Comparison of ENCODE assay signal across 24 cellular contexts in genomic region chr21:35282944-35283343, GRCh38.
A peak's percentile ranks its signal among the peaks of the same experiment; 100 is the strongest.
DNase-seq lines count a peak whose midpoint lies in the region; ATAC-seq, FAIRE-seq and TF ChIP-seq lines count a peak whose summit lies in the region.
"Had no signal": no experiment of that assay in that cellular context is flagged by ENCODE, and none has a peak within 500 bp of the region (broad histone marks: within the 10 kb centered on the region; RNA-seq: fewer than 3 reads in every experiment).

No MANE protein-coding gene starts in this region.

- H3K36me3 ChIP-seq in HCT116 (ENCODE audit: control insufficient read depth in 1 of 2, insufficient read depth in 2 of 2, low read length in 2 of 2) (no peaks in the 10 kb centered on the region), smooth muscle cell (ENCODE audit: low read depth) (no peaks in the 10 kb centered on the region), lower lobe of right lung (no peaks in the 10 kb centered on the region)
- H3K36me3 ChIP-seq: BE2C, BLaER1 had no signal

- H3K4me3 Mint-ChIP-seq in dendritic cell treated with granulocyte-macrophage colony-stimulating factor and Interleukin-4, amounts not matched to agents 40 ng/mL and 50 ng/mL, for 4 days, result no peak overlapping the region
- H3K4me3 Mint-ChIP-seq: CD14-positive monocyte; CD4-positive, alpha-beta memory T cell; CD4-positive, CD25-positive, alpha-beta regulatory T cell; CD8-positive, alpha-beta memory T cell had no signal

- no peaks in the 10 kb centered on the region for H3K79me2 ChIP-seq in HCT116 (ENCODE audit: insufficient read depth, low read length)
- H3K79me2 ChIP-seq in smooth muscle cell (ENCODE audit: low read depth), result no peaks in the 10 kb centered on the region

- H3F3A ChIP-seq in smooth muscle cell (ENCODE audit: low read depth), result peaks cover 5% of the 10 kb centered on the region

- POLR2A ChIA-PET in HCT116 (lab: Charles Lee), result no interaction called here

- no peak overlapping the region for H3K4me2 ChIP-seq in HCT116 (ENCODE audit: low read length)
- no peak overlapping the region for H3K4me2 ChIP-seq in smooth muscle cell
- H3K4me2 ChIP-seq: BLaER1 had no signal

- RAD21 ChIA-PET in HCT116 (lab: Charles Lee; ENCODE audit: low non-redundant PET in 1 of 2, low total read pairs in 2 of 2, uncharacterized antibody in 2 of 2, unreplicated experiment in 2 of 2), result no interaction called here

- H3K9me3 ChIP-seq in HCT116 (ENCODE audit: control insufficient read depth in 1 of 2, insufficient read depth in 1 of 2, low read depth in 1 of 2, low read length in 2 of 2) (0 out of 4 replicates have a peak, but pooled peaks cover 3 to 6% of the 10 kb centered on the region in 2 experiments), smooth muscle cell (replicated peaks; ENCODE audit: low read depth) (no peaks in the 10 kb centered on the region), lower lobe of right lung (peaks cover 11% of the 10 kb centered on the region)
- H3K9me3 ChIP-seq: BE2C had no signal

- H3K4me1 ChIP-seq in HCT116 (ENCODE audit: control insufficient read depth in 1 of 2, insufficient read depth in 2 of 2, low read length in 2 of 2), result peaks cover 0 to 4% of the 10 kb centered on the region in 2 experiments; a peak in 1 of 4 replicates
- no peaks in the 10 kb centered on the region for H3K4me1 ChIP-seq in smooth muscle cell (ENCODE audit: low read depth)
- H3K4me1 ChIP-seq in lower lobe of right lung, result peaks cover 5% of the 10 kb centered on the region
- H3K4me1 ChIP-seq: BE2C had no signal

- H2AFZ ChIP-seq in HCT116 (ENCODE audit: low read depth, low read length, poor library complexity, severe bottlenecking) (peak overlapping the region; percentile 3), smooth muscle cell (ENCODE audit: low read depth) (peak overlapping the region; percentile 18)

- FAIRE-seq in D721Med (lab: Jason Lieb, UNC), result no peak
- FAIRE-seq: A204.1, G401.6, GM12891, GM19239 had no signal

- intact Hi-C loops in HCT116 (cut with micrococcal nuclease), result no loop called here
- intact Hi-C loops in dendritic cell treated with granulocyte-macrophage colony-stimulating factor and Interleukin-4, amounts not matched to agents 40 ng/mL and 50 ng/mL, for 4 days (cut with micrococcal nuclease), result loop anchor here (1.0 to 10.0 kb wide), 4 partner anchors 194 to 396 kb away; partner anchors contain the start of gene RUNX1
- intact Hi-C loops in lower lobe of right lung (cut with DNase I), result no loop called here

- TF ChIP-seq RAD21 in HCT116 (IDR thresholded peaks at IDR 0.05; ENCODE audit: low read depth), result no peak

- ATAC-seq in HCT116, result no peak
- ATAC-seq in lower lobe of right lung, result no peak

- no TSS peak for BruUV-seq in HCT116 (replicated peaks; lab: Mats Ljungman, UMichigan)

- H3K27ac ChIP-seq in HCT116 (ENCODE audit: low read depth, low read length) (no peak overlapping the region), smooth muscle cell (ENCODE audit: low read depth) (no peak overlapping the region), lower lobe of right lung (no peak overlapping the region), substantia nigra (ENCODE audit: low read depth, low read length, poor library complexity, severe bottlenecking) (no peak overlapping the region)
- H3K27ac ChIP-seq: BLaER1 had no signal

- H3K27me3 Mint-ChIP-seq in dendritic cell treated with granulocyte-macrophage colony-stimulating factor and Interleukin-4, amounts not matched to agents 40 ng/mL and 50 ng/mL, for 4 days, result no peaks in the 10 kb centered on the region
- H3K27me3 Mint-ChIP-seq: CD4-positive, alpha-beta memory T cell had no signal

- TF ChIP-seq POLR2A in HCT116 (IDR thresholded peaks at IDR 0.05; ENCODE audit: borderline replicate concordance, extremely low read depth, insufficient read depth, insufficient read length), result no peak

- peaks cover 13% of the 10 kb centered on the region for H3K9me3 Mint-ChIP-seq in dendritic cell treated with granulocyte-macrophage colony-stimulating factor and Interleukin-4, amounts not matched to agents 40 ng/mL and 50 ng/mL, for 4 days

- WGBS in smooth muscle cell (ENCODE audit: low lambda C conversion rate), result 67% methylated on average over 5 of the region's 5 CpGs

- DNase-seq in HCT116 (ENCODE audit: low read depth, low spot score) (no peak), SW480 (ENCODE audit: low spot score) (peak; percentile 33), smooth muscle cell (lab: John Stamatoyannopoulos, UW; ENCODE audit: unreplicated experiment) (no peak), lower lobe of right lung (no peak), substantia nigra (lab: John Stamatoyannopoulos, UW) (no peak), D721Med (ENCODE audit: insufficient read length, low spot score) (no peak), NCI-H2196 treated with DMSO at 0.1 percent for 48 hours (lab: John Stamatoyannopoulos, UW; ENCODE audit: unreplicated experiment) (no peak)
- DNase-seq: 8988T; ACHN; BE2C; C1 segment of cervical spinal cord; CD4-positive, alpha-beta memory T cell; CD4-positive, CD25-positive, alpha-beta regulatory T cell; CD8-positive, alpha-beta memory T cell; COR-L47; DMS79 treated with DMSO at 0.1 percent for 48 hours; GF-D8 had no signal

- no peaks in the 10 kb centered on the region for H3K9me2 ChIP-seq in HCT116 (ENCODE audit: insufficient read depth)

- H3K27me3 ChIP-seq in HCT116 (ENCODE audit: insufficient read depth, low read length) (no peaks in the 10 kb centered on the region), smooth muscle cell (ENCODE audit: low read depth) (no peaks in the 10 kb centered on the region), lower lobe of right lung (ENCODE audit: low read depth) (no peaks in the 10 kb centered on the region)
- H3K27me3 ChIP-seq: BE2C, BLaER1 had no signal

- CTCF ChIA-PET in HCT116 (lab: Charles Lee), result no interaction called here

- TF ChIP-seq CTCF in HCT116 (IDR thresholded peaks at IDR 0.05 in 2 of 3, conservative IDR thresholded peaks at IDR 0.05 in 1 of 3; ENCODE audit: borderline replicate concordance in 1 of 3, insufficient read depth in 1 of 3, low read depth in 2 of 3, low read length in 2 of 3), result no peak
- no peak for TF ChIP-seq CTCF in smooth muscle cell (IDR thresholded peaks at IDR 0.05; ENCODE audit: borderline replicate concordance, insufficient read depth, poor library complexity, severe bottlenecking)
- no peak for TF ChIP-seq CTCF in lower lobe of right lung (IDR thresholded peaks at IDR 0.05)
- no peak for TF ChIP-seq CTCF in D721Med (IDR thresholded peaks at IDR 0.05; ENCODE audit: insufficient read depth, missing control alignments)

- H3K9ac ChIP-seq in HCT116 (ENCODE audit: low read length) (no peak overlapping the region), smooth muscle cell (ENCODE audit: low read depth) (no peak overlapping the region)
- H3K9ac ChIP-seq: BLaER1 had no signal

- H4K20me1 ChIP-seq in HCT116 (ENCODE audit: insufficient read depth) (no peaks in the 10 kb centered on the region), smooth muscle cell (ENCODE audit: low read depth) (no peaks in the 10 kb centered on the region)
- H4K20me1 ChIP-seq: BLaER1 had no signal

- H3K4me1 Mint-ChIP-seq in dendritic cell treated with granulocyte-macrophage colony-stimulating factor and Interleukin-4, amounts not matched to agents 40 ng/mL and 50 ng/mL, for 4 days (ENCODE audit: low read depth), result peaks cover 48% of the 10 kb centered on the region
- H3K4me1 Mint-ChIP-seq: CD4-positive, CD25-positive, alpha-beta regulatory T cell; CD8-positive, alpha-beta memory T cell had no signal

- H3K4me3 ChIP-seq in HCT116 (replicated peaks in 1 of 2; ENCODE audit: low read depth in 1 of 2, low read length in 2 of 2), result no peak overlapping the region
- no peak overlapping the region for H3K4me3 ChIP-seq in smooth muscle cell
- no peak overlapping the region for H3K4me3 ChIP-seq in lower lobe of right lung
- H3K4me3 ChIP-seq: BLaER1 had no signal

- H3K27ac Mint-ChIP-seq in dendritic cell treated with granulocyte-macrophage colony-stimulating factor and Interleukin-4, amounts not matched to agents 40 ng/mL and 50 ng/mL, for 4 days, result peak overlapping the region; percentile 92
- H3K27ac Mint-ChIP-seq: CD14-positive monocyte; CD4-positive, alpha-beta memory T cell; CD4-positive, CD25-positive, alpha-beta regulatory T cell; CD8-positive, alpha-beta memory T cell had no signal

- no peaks in the 10 kb centered on the region for H3K36me3 Mint-ChIP-seq in dendritic cell treated with granulocyte-macrophage colony-stimulating factor and Interleukin-4, amounts not matched to agents 40 ng/mL and 50 ng/mL, for 4 days (ENCODE audit: low read depth)
- H3K36me3 Mint-ChIP-seq: CD14-positive monocyte; CD4-positive, CD25-positive, alpha-beta regulatory T cell had no signal

TF ChIP-seq in HCT116, 20 proteins besides CTCF, POLR2A, EP300 and RAD21 (continues in another document):
- TF ChIP-seq ATF3 (IDR thresholded peaks at IDR 0.05), result no peak
- no peak for TF ChIP-seq FOSL1 (IDR thresholded peaks at IDR 0.05; ENCODE audit: low read depth)
- no peak for TF ChIP-seq ZNF274 (IDR thresholded peaks at IDR 0.05; ENCODE audit: low read depth, low read length)
- TF ChIP-seq POLR2AphosphoS5 (IDR thresholded peaks at IDR 0.05; ENCODE audit: low read depth, low read length), result no peak
- TF ChIP-seq EGR1 (IDR thresholded peaks at IDR 0.05; ENCODE audit: low read depth), result no peak
- TF ChIP-seq ELF1 (IDR thresholded peaks at IDR 0.05; ENCODE audit: borderline replicate concordance, low read depth), result no peak
- TF ChIP-seq YY1 (IDR thresholded peaks at IDR 0.05; ENCODE audit: extremely low read depth, insufficient replicate concordance, low read depth, low read length), result no peak
- no peak for TF ChIP-seq TCF7L2 (IDR thresholded peaks at IDR 0.05; ENCODE audit: borderline replicate concordance, extremely low read depth, insufficient read depth, insufficient read length)
- no peak for TF ChIP-seq SRF (IDR thresholded peaks at IDR 0.05; ENCODE audit: low read depth)
- no peak for TF ChIP-seq CBX3 (IDR thresholded peaks at IDR 0.05; ENCODE audit: low read depth)
- no peak for TF ChIP-seq EZH2 (IDR thresholded peaks at IDR 0.05)
